1 cellular context compared by ENCODE assay signal in the genomic region with DNA sequence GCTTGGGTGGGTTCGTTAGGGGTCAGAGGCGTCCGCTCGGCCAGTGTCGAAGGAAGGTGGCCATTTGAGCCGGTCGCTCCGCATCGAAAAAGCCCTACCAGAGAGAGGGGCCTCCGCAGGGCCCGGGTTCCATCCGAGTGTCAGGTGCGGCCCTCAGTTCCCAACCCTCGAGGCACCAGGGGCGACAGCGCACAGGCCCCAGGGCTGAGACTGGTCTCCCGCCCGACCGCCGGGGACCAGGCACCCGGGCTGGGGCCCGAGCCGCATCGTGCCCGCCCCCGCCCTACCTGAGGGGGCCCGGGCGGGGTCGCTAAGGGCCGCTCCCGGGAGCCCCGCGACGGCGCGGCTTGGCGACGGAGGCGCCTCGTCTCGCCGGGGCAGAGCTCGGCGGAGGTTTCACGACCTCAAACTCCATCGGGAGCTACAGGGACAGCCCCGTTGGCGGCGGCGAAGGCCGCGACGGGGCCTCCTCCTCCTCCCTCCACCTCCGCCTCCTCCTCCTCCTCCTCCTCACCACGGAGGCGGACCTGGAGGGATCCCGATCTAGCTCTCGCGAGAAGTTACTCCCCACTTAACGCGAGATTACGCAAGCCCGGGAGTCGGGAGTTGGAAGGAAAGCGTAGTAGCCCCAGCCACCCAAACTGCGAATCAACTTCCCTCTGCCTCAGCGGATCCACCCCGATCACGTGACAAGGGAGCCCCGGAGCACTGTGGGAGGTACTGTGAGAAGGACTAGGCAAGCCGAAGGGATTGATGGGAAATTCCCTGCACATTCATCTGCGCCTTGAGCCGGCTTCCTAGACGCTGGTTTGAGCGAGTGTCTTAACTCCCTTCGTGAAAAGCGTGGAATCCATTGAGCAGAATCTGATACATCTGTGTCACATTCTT.
TF ChIP-seq lines count a peak whose summit lies in the region.

A gene with protein sequence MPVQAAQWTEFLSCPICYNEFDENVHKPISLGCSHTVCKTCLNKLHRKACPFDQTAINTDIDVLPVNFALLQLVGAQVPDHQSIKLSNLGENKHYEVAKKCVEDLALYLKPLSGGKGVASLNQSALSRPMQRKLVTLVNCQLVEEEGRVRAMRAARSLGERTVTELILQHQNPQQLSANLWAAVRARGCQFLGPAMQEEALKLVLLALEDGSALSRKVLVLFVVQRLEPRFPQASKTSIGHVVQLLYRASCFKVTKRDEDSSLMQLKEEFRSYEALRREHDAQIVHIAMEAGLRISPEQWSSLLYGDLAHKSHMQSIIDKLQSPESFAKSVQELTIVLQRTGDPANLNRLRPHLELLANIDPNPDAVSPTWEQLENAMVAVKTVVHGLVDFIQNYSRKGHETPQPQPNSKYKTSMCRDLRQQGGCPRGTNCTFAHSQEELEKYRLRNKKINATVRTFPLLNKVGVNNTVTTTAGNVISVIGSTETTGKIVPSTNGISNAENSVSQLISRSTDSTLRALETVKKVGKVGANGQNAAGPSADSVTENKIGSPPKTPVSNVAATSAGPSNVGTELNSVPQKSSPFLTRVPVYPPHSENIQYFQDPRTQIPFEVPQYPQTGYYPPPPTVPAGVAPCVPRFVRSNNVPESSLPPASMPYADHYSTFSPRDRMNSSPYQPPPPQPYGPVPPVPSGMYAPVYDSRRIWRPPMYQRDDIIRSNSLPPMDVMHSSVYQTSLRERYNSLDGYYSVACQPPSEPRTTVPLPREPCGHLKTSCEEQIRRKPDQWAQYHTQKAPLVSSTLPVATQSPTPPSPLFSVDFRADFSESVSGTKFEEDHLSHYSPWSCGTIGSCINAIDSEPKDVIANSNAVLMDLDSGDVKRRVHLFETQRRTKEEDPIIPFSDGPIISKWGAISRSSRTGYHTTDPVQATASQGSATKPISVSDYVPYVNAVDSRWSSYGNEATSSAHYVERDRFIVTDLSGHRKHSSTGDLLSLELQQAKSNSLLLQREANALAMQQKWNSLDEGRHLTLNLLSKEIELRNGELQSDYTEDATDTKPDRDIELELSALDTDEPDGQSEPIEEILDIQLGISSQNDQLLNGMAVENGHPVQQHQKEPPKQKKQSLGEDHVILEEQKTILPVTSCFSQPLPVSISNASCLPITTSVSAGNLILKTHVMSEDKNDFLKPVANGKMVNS (minus strand): TSS at position 537 of the 888 bp plus-strand sequence. CDS start 7,850 bp downstream, outside the sequence.

TF ChIP-seq in K562, 482 proteins besides CTCF, POLR2A, EP300 and RAD21 (continued from another document and continues in another):
- TF ChIP-seq SRSF3 (IDR thresholded peaks at IDR 0.05; ENCODE audit: insufficient read depth, low read length) (no peak), IRF2 (CRISPR knock-in tag; IDR thresholded peaks at IDR 0.05) (no peak), MAZ (CRISPR knock-in tag; conservative IDR thresholded peaks at IDR 0.05 in 1 of 2, IDR thresholded peaks at IDR 0.05 in 1 of 2) (peak; percentile 88 to 96), FUS (optimal IDR thresholded peaks at IDR 0.05; ENCODE audit: low read depth, low read length) (no peak), BRCA1 (IDR thresholded peaks at IDR 0.05) (no peak), BRCA1 (CRISPR knock-in tag; IDR thresholded peaks at IDR 0.05) (no peak), RBFOX2 (IDR thresholded peaks at IDR 0.05; ENCODE audit: low read depth, low read length) (peak; percentile 96), ZNF583 (CRISPR knock-in tag; IDR thresholded peaks at IDR 0.05) (0 out of 2 replicates have a peak, but pooled peaks have one; percentile 22), BCOR (IDR thresholded peaks at IDR 0.05) (no peak), KDM2B (CRISPR knock-in tag; IDR thresholded peaks at IDR 0.05) (no peak), TEAD1 (CRISPR knock-in tag; IDR thresholded peaks at IDR 0.05) (peak; percentile 66 to 92; a peak in 3 of 4 replicates), CC2D1A (IDR thresholded peaks at IDR 0.05) (0 out of 2 replicates have a peak, but pooled peaks have one; percentile 77), CBX8 (IDR thresholded peaks at IDR 0.05; ENCODE audit: borderline replicate concordance, extremely low read depth, low read depth, low read length, poor library complexity, severe bottlenecking) (no peak), U2AF2 (optimal IDR thresholded peaks at IDR 0.05; ENCODE audit: low read depth, low read length) (no peak), RUNX1 (IDR thresholded peaks at IDR 0.05; ENCODE audit: low read depth) (no peak), ILK (tag; IDR thresholded peaks at IDR 0.05; ENCODE audit: borderline replicate concordance, low read depth) (no peak), ZNF134 (CRISPR knock-in tag; conservative IDR thresholded peaks at IDR 0.05) (no peak), HIVEP1 (CRISPR knock-in tag; IDR thresholded peaks at IDR 0.05) (peak; percentile 69; the same call in 1 of the 2 replicates), RHOXF2B (CRISPR knock-in tag; conservative IDR thresholded peaks at IDR 0.05) (0 out of 2 replicates have a peak, but pooled peaks have one; percentile 76), SP2 (IDR thresholded peaks at IDR 0.05; ENCODE audit: extremely low read depth, low read depth, low read length, poor library complexity, severe bottlenecking) (no peak), ZNF212 (CRISPR knock-in tag; IDR thresholded peaks at IDR 0.05) (0 out of 2 replicates have a peak, but pooled peaks have one; percentile 36), ATF1 (CRISPR knock-in tag; IDR thresholded peaks at IDR 0.05) (no peak), ATF1 (tag; IDR thresholded peaks at IDR 0.05) (peak; percentile 77), STAT5B (CRISPR knock-in tag; IDR thresholded peaks at IDR 0.05) (no peak), PTBP1 (IDR thresholded peaks at IDR 0.05; ENCODE audit: low read depth, low read length) (no peak), ZNF76 (CRISPR knock-in tag; IDR thresholded peaks at IDR 0.05; ENCODE audit: borderline replicate concordance) (0 out of 2 replicates have a peak, but pooled peaks have one; percentile 19), MBD2 (IDR thresholded peaks at IDR 0.05; ENCODE audit: borderline replicate concordance, low read depth) (peak; percentile 35; the same call in 1 of the 2 replicates), ADNP (tag; IDR thresholded peaks at IDR 0.05) (no peak), ZNF644 (tag; IDR thresholded peaks at IDR 0.05; ENCODE audit: low read depth) (peak; percentile 41; the same call in 1 of the 2 replicates), HDGF (IDR thresholded peaks at IDR 0.05) (no peak), NFYB (IDR thresholded peaks at IDR 0.05; ENCODE audit: extremely low read depth, insufficient read length) (no peak), ZNF589 (CRISPR knock-in tag; IDR thresholded peaks at IDR 0.05; ENCODE audit: low read depth) (0 out of 2 replicates have a peak, but pooled peaks have one; percentile 47), ZNF263 (CRISPR knock-in tag; IDR thresholded peaks at IDR 0.05; ENCODE audit: borderline replicate concordance) (peak; percentile 100), CBFA2T3 (IDR thresholded peaks at IDR 0.05) (no peak; the same call in 1 of the 2 replicates), MCM2 (IDR thresholded peaks at IDR 0.05; ENCODE audit: low read depth) (no peak), FOXJ2 (tag; IDR thresholded peaks at IDR 0.05) (no peak), POLR2G (IDR thresholded peaks at IDR 0.05; ENCODE audit: low read depth, low read length) (peak; percentile 96), ZNF57 (CRISPR knock-in tag; IDR thresholded peaks at IDR 0.05) (0 out of 2 replicates have a peak, but pooled peaks have one; percentile 28), ZBTB7A (IDR thresholded peaks at IDR 0.05; ENCODE audit: borderline replicate concordance, control insufficient read depth, low read depth, low read length) (peak; percentile 94), RBM34 (IDR thresholded peaks at IDR 0.05; ENCODE audit: borderline replicate concordance, insufficient read depth, low read length) (no peak), CBFB (CRISPR knock-in tag; IDR thresholded peaks at IDR 0.05) (no peak)
- TF ChIP-seq, protein P1, sequence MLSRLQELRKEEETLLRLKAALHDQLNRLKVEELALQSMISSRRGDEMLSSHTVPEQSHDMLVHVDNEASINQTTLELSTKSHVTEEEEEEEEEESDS (CRISPR knock-in tag; IDR thresholded peaks at IDR 0.05): no peak
- TF ChIP-seq, protein P2, sequence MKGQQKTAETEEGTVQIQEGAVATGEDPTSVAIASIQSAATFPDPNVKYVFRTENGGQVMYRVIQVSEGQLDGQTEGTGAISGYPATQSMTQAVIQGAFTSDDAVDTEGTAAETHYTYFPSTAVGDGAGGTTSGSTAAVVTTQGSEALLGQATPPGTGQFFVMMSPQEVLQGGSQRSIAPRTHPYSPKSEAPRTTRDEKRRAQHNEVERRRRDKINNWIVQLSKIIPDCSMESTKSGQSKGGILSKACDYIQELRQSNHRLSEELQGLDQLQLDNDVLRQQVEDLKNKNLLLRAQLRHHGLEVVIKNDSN (CRISPR knock-in tag; IDR thresholded peaks at IDR 0.05): peak; percentile 98
- TF ChIP-seq, protein P3, sequence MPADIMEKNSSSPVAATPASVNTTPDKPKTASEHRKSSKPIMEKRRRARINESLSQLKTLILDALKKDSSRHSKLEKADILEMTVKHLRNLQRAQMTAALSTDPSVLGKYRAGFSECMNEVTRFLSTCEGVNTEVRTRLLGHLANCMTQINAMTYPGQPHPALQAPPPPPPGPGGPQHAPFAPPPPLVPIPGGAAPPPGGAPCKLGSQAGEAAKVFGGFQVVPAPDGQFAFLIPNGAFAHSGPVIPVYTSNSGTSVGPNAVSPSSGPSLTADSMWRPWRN (IDR thresholded peaks at IDR 0.05; ENCODE audit: low read depth): no peak
- TF ChIP-seq, protein P4, sequence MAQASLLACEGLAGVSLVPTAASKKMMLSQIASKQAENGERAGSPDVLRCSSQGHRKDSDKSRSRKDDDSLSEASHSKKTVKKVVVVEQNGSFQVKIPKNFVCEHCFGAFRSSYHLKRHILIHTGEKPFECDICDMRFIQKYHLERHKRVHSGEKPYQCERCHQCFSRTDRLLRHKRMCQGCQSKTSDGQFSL (CRISPR knock-in tag; IDR thresholded peaks at IDR 0.05): no peak
- TF ChIP-seq, protein P4 (tag; IDR thresholded peaks at IDR 0.05): no peak
- TF ChIP-seq, protein P5, sequence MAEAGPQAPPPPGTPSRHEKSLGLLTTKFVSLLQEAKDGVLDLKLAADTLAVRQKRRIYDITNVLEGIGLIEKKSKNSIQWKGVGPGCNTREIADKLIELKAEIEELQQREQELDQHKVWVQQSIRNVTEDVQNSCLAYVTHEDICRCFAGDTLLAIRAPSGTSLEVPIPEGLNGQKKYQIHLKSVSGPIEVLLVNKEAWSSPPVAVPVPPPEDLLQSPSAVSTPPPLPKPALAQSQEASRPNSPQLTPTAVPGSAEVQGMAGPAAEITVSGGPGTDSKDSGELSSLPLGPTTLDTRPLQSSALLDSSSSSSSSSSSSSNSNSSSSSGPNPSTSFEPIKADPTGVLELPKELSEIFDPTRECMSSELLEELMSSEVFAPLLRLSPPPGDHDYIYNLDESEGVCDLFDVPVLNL (CRISPR knock-in tag; IDR thresholded peaks at IDR 0.05; ENCODE audit: low read depth): no peak
- TF ChIP-seq, protein P6, sequence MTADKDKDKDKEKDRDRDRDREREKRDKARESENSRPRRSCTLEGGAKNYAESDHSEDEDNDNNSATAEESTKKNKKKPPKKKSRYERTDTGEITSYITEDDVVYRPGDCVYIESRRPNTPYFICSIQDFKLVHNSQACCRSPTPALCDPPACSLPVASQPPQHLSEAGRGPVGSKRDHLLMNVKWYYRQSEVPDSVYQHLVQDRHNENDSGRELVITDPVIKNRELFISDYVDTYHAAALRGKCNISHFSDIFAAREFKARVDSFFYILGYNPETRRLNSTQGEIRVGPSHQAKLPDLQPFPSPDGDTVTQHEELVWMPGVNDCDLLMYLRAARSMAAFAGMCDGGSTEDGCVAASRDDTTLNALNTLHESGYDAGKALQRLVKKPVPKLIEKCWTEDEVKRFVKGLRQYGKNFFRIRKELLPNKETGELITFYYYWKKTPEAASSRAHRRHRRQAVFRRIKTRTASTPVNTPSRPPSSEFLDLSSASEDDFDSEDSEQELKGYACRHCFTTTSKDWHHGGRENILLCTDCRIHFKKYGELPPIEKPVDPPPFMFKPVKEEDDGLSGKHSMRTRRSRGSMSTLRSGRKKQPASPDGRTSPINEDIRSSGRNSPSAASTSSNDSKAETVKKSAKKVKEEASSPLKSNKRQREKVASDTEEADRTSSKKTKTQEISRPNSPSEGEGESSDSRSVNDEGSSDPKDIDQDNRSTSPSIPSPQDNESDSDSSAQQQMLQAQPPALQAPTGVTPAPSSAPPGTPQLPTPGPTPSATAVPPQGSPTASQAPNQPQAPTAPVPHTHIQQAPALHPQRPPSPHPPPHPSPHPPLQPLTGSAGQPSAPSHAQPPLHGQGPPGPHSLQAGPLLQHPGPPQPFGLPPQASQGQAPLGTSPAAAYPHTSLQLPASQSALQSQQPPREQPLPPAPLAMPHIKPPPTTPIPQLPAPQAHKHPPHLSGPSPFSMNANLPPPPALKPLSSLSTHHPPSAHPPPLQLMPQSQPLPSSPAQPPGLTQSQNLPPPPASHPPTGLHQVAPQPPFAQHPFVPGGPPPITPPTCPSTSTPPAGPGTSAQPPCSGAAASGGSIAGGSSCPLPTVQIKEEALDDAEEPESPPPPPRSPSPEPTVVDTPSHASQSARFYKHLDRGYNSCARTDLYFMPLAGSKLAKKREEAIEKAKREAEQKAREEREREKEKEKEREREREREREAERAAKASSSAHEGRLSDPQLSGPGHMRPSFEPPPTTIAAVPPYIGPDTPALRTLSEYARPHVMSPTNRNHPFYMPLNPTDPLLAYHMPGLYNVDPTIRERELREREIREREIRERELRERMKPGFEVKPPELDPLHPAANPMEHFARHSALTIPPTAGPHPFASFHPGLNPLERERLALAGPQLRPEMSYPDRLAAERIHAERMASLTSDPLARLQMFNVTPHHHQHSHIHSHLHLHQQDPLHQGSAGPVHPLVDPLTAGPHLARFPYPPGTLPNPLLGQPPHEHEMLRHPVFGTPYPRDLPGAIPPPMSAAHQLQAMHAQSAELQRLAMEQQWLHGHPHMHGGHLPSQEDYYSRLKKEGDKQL (CRISPR knock-in tag; IDR thresholded peaks at IDR 0.05; ENCODE audit: borderline replicate concordance): no peak
